7 cellular contexts compared by ENCODE assay signal in genomic region chr1:70222716-70223235, GRCh38. TPM values are rescaled to one million over a fixed set of nuclear protein-coding genes. Genes with fewer than 3 reads are reported as not detected.
DNase-seq lines count a peak whose midpoint lies in the region; ATAC-seq and TF ChIP-seq lines count a peak whose summit lies in the region.

No MANE protein-coding gene starts in this region.

- DNase-seq in HCT116 (ENCODE audit: low read depth, low spot score): no peak
- DNase-seq in WERI-Rb-1: no peak
- no peak for DNase-seq in fibroblast of pulmonary artery (ENCODE audit: low read depth)
- DNase-seq in dedifferentiated amniotic fluid mesenchymal stem cell (ENCODE audit: extremely low spot score): no peak
- DNase-seq in AG20443 (ENCODE audit: low spot score): no peak

- H3K9ac ChIP-seq in HCT116 (ENCODE audit: low read length): peak overlapping the region; percentile 89
- H3K9ac ChIP-seq in skeletal muscle tissue (ENCODE audit: low read depth in 1 of 3, low read length in 3 of 3): peak overlapping the region; percentile 94 to 97 (median 96)

- H2AFZ ChIP-seq in HCT116 (ENCODE audit: low read depth, low read length, poor library complexity, severe bottlenecking): no peak overlapping the region

- intact Hi-C loops in HCT116 (cut with micrococcal nuclease): loop anchor here (10.0 kb wide), 1 partner anchor 192 kb away; the partner anchor contains the start of gene CTH

- H3K4me2 ChIP-seq in HCT116 (ENCODE audit: low read length): peak overlapping the region; percentile 75

- BruUV-seq in HCT116 (replicated peaks; lab: Mats Ljungman, UMichigan): no TSS peak

- no peak for TF ChIP-seq CTCF in HCT116 (IDR thresholded peaks at IDR 0.05 in 2 of 3, conservative IDR thresholded peaks at IDR 0.05 in 1 of 3; ENCODE audit: borderline replicate concordance in 1 of 3, insufficient read depth in 1 of 3, low read depth in 2 of 3, low read length in 2 of 3)
- no peak for TF ChIP-seq CTCF in WERI-Rb-1 (IDR thresholded peaks at IDR 0.05; ENCODE audit: low read depth, low read length)
- no peak for TF ChIP-seq CTCF in fibroblast of pulmonary artery (IDR thresholded peaks at IDR 0.05; ENCODE audit: low read length, missing control alignments)

- POLR2A ChIA-PET in HCT116 (lab: Charles Lee): interaction anchor here (0.6 to 0.7 kb wide), 2 partner anchors 8 to 21 kb away, joined by 3 read pairs; no protein-coding TSS in a partner anchor

- no peaks in the 10 kb centered on the region for H3K9me2 ChIP-seq in HCT116 (ENCODE audit: insufficient read depth)

- no peak overlapping the region for H3K27ac ChIP-seq in HCT116 (ENCODE audit: low read depth, low read length)
- peak overlapping the region; percentile 98; the same call in 1 of the 2 replicates for H3K27ac ChIP-seq in WERI-Rb-1
- peak overlapping the region; percentile 6 for H3K27ac ChIP-seq in skeletal muscle tissue (ENCODE audit: low read depth, low read length)

- H3K4me3 ChIP-seq in HCT116 (replicated peaks in 1 of 2; ENCODE audit: low read depth in 1 of 2, low read length in 2 of 2): peak overlapping the region; percentile 74 to 78; a peak in 3 of 4 replicates
- H3K4me3 ChIP-seq in WERI-Rb-1 (ENCODE audit: low read depth, low read length): peak overlapping the region; percentile 88
- H3K4me3 ChIP-seq in fibroblast of pulmonary artery (replicated peaks; ENCODE audit: low read depth, low read length): peak overlapping the region; percentile 67
- H3K4me3 ChIP-seq in skeletal muscle tissue (ENCODE audit: low read length in 3 of 3): peak overlapping the region in 1 of 3 donors; percentile 84

- peaks cover 27% of the 10 kb centered on the region; the same call in 1 of the 2 replicates for H4K20me1 ChIP-seq in HCT116 (ENCODE audit: insufficient read depth)

- H3K79me2 ChIP-seq in HCT116 (ENCODE audit: insufficient read depth, low read length): peaks cover 97% of the 10 kb centered on the region

- TF ChIP-seq RAD21 in HCT116 (IDR thresholded peaks at IDR 0.05; ENCODE audit: low read depth): no peak

- ATAC-seq in HCT116: no peak
- ATAC-seq in GM19035 (IDR thresholded peaks at IDR 0.05; ENCODE audit: unreplicated experiment): no peak

- H3K4me1 ChIP-seq in HCT116 (ENCODE audit: control insufficient read depth in 1 of 2, insufficient read depth in 2 of 2, low read length in 2 of 2) (peaks cover 4 to 16% of the 10 kb centered on the region in 2 experiments; a peak in 3 of 4 replicates), skeletal muscle tissue (ENCODE audit: control insufficient read depth in 3 of 3, insufficient read depth in 3 of 3, low read length in 3 of 3) (peaks cover 19 to 30% (median 26%) of the 10 kb centered on the region in 3 donors)

- CTCF ChIA-PET in HCT116 (lab: Charles Lee): no interaction called here

- peaks cover 20 to 24% of the 10 kb centered on the region in 2 experiments; a peak in 3 of 4 replicates for H3K36me3 ChIP-seq in HCT116 (ENCODE audit: control insufficient read depth in 1 of 2, insufficient read depth in 2 of 2, low read length in 2 of 2)
- peaks cover 48% of the 10 kb centered on the region for H3K36me3 ChIP-seq in WERI-Rb-1
- H3K36me3 ChIP-seq in skeletal muscle tissue (ENCODE audit: control insufficient read depth in 3 of 3, insufficient read depth in 3 of 3, low read length in 3 of 3): peaks cover 3 to 13% (median 8%) of the 10 kb centered on the region in 3 donors

- TF ChIP-seq POLR2A in HCT116 (IDR thresholded peaks at IDR 0.05; ENCODE audit: borderline replicate concordance, extremely low read depth, insufficient read depth, insufficient read length): no peak

- H3K27me3 ChIP-seq in HCT116 (ENCODE audit: insufficient read depth, low read length) (no peaks in the 10 kb centered on the region), WERI-Rb-1 (ENCODE audit: insufficient read depth, low read depth, severe bottlenecking) (no peaks in the 10 kb centered on the region), skeletal muscle tissue (ENCODE audit: control insufficient read depth in 3 of 3, insufficient read depth in 3 of 3, low read length in 3 of 3) (no peaks in the 10 kb centered on the region)

- RAD21 ChIA-PET in HCT116 (lab: Charles Lee; ENCODE audit: low non-redundant PET in 1 of 2, low total read pairs in 2 of 2, uncharacterized antibody in 2 of 2, unreplicated experiment in 2 of 2): no interaction called here

- no peaks in the 10 kb centered on the region for H3K9me3 ChIP-seq in HCT116 (ENCODE audit: control insufficient read depth in 1 of 2, insufficient read depth in 1 of 2, low read depth in 1 of 2, low read length in 2 of 2)
- H3K9me3 ChIP-seq in WERI-Rb-1 (ENCODE audit: severe bottlenecking): no peaks in the 10 kb centered on the region
- no peaks in the 10 kb centered on the region for H3K9me3 ChIP-seq in skeletal muscle tissue (ENCODE audit: control insufficient read depth in 3 of 3, low read length in 3 of 3)

TF ChIP-seq in HCT116, 20 proteins besides CTCF, POLR2A, EP300 and RAD21:
- no peak for TF ChIP-seq FOSL1 (IDR thresholded peaks at IDR 0.05; ENCODE audit: low read depth)

RNA-seq across cellular contexts. Expression of gene SRSF11, which starts 1.6 kb away (rescaled TPM):
- total RNA-seq in HCT116 (2021; ENCODE audit: unreplicated experiment) (166 TPM), skeletal muscle tissue (67.8 TPM)
- 98.4 and 103 TPM in 2 replicates for polyA plus RNA-seq in HCT116 (2012)

RNA-seq across cellular contexts. Expression of gene LRRC40, which starts 17.4 kb away (rescaled TPM):
- total RNA-seq in HCT116 (2021; ENCODE audit: unreplicated experiment): 13.4 TPM
- 3.2 and 4.6 TPM in 2 replicates for polyA plus RNA-seq in HCT116 (2012)
- total RNA-seq in skeletal muscle tissue: 13.6 TPM
